In genomic region chr1:151167116-151167515, GRCh38 we compare ENCODE assay signal across 1 cellular context.
TF ChIP-seq lines count a peak whose summit lies in the region.

No MANE protein-coding gene starts in this region.

TF ChIP-seq in IMR-90, 13 proteins besides CTCF, POLR2A, EP300 and RAD21 (continued from another document):
- TF ChIP-seq MXI1 (IDR thresholded peaks at IDR 0.05; ENCODE audit: borderline replicate concordance, low read depth, low read length) (no peak), MAZ (IDR thresholded peaks at IDR 0.05; ENCODE audit: borderline replicate concordance, low read depth, low read length) (no peak), BHLHE40 (IDR thresholded peaks at IDR 0.05; ENCODE audit: low read depth, low read length) (no peak), USF2 (IDR thresholded peaks at IDR 0.05; ENCODE audit: low read depth, low read length) (no peak), SMC3 (IDR thresholded peaks at IDR 0.05; ENCODE audit: low read depth, low read length) (no peak), CEBPB (IDR thresholded peaks at IDR 0.05; ENCODE audit: low read depth, low read length) (no peak), FOS (IDR thresholded peaks at IDR 0.05; ENCODE audit: low read depth, low read length) (no peak), ELK1 (IDR thresholded peaks at IDR 0.05; ENCODE audit: borderline replicate concordance, low read depth, low read length) (no peak), CHD1 (IDR thresholded peaks at IDR 0.05; ENCODE audit: low read depth, low read length) (no peak), RFX5 (IDR thresholded peaks at IDR 0.05; ENCODE audit: low read depth, low read length) (no peak)
